ENCODE assay signal across 8 cellular contexts in genomic region chr3:49022751-49023171, GRCh38. TPM values are rescaled to one million over a fixed set of nuclear protein-coding genes. Genes with fewer than 3 reads are reported as not detected.
DNase-seq lines count a peak whose midpoint lies in the region; ATAC-seq, FAIRE-seq and TF ChIP-seq lines count a peak whose summit lies in the region.

No MANE protein-coding gene starts in this region.

- H2BK12ac ChIP-seq in H1 (ENCODE audit: low read depth, low read length): no peak overlapping the region

- H3K4ac ChIP-seq in H1 (replicated peaks; ENCODE audit: insufficient read length, low read depth, low read length): no peak overlapping the region

- no peak overlapping the region for H3K14ac ChIP-seq in H1 (ENCODE audit: insufficient read length)

- TF ChIP-seq EP300 in H1 (IDR thresholded peaks at IDR 0.05; ENCODE audit: borderline replicate concordance in 1 of 2, low read depth in 2 of 2, low read length in 2 of 2): no peak

- peaks cover 4% of the 10 kb centered on the region; the same call in 1 of the 2 replicates for H4K20me1 ChIP-seq in OCI-LY3 (ENCODE audit: insufficient read depth, low read length)
- H4K20me1 ChIP-seq in H1 (replicated peaks in 1 of 2; ENCODE audit: control insufficient read depth in 1 of 2, insufficient read depth in 2 of 2, low read length in 2 of 2): peaks cover 8 to 15% of the 10 kb centered on the region in 2 experiments
- H4K20me1 ChIP-seq in osteoblast (ENCODE audit: insufficient read depth, low read length): peaks cover 15% of the 10 kb centered on the region

- peak overlapping the region; percentile 11; the same call in 1 of the 2 replicates for H2AK5ac ChIP-seq in H1 (ENCODE audit: low read depth, low read length)

- no peak overlapping the region for H4K91ac ChIP-seq in H1 (replicated peaks; ENCODE audit: insufficient read length, low read length)

- H3K27ac ChIP-seq in OCI-LY3 (ENCODE audit: low read length) (peak overlapping the region; percentile 88), H1 (ENCODE audit: low read depth, low read length) (peak overlapping the region; percentile 86), osteoblast (ENCODE audit: low read depth, low read length) (peak overlapping the region; percentile 96)

- no peak for ATAC-seq in GM18505 (IDR thresholded peaks at IDR 0.05; ENCODE audit: unreplicated experiment)
- ATAC-seq in GM18502 (IDR thresholded peaks at IDR 0.05; ENCODE audit: poor library complexity, unreplicated experiment): no peak

- H3K56ac ChIP-seq in H1 (replicated peaks; ENCODE audit: insufficient read length, low read depth, low read length): no peak overlapping the region

- DNase-seq in H1 (ENCODE audit: low read depth in 1 of 2, low spot score in 2 of 2) (no peak), osteoblast (ENCODE audit: insufficient read length, low spot score, missing footprints) (peak; percentile 82), NCI-H187 (lab: John Stamatoyannopoulos, UW) (no peak), NCI-H226 (no peak), NCI-H187 treated with DMSO at 0.1 percent for 48 hours (lab: John Stamatoyannopoulos, UW) (no peak)

- H3K9ac ChIP-seq in OCI-LY3 (ENCODE audit: low read length) (peak overlapping the region; percentile 98), H1 (replicated peaks in 1 of 4; ENCODE audit: extremely low read depth in 1 of 4, low read depth in 3 of 4, low read length in 3 of 4) (peak overlapping the region; percentile 94 to 96 (median 96))

- H3K18ac ChIP-seq in H1 (ENCODE audit: extremely low read depth, low read length): no peak overlapping the region

- H2BK15ac ChIP-seq in H1 (ENCODE audit: low read length): no peak overlapping the region

- peak overlapping the region; percentile 81 for H4K5ac ChIP-seq in H1 (ENCODE audit: insufficient read length, low read depth, low read length)

- H3K79me2 ChIP-seq in OCI-LY3 (ENCODE audit: low read length) (peaks cover 81% of the 10 kb centered on the region), H1 (ENCODE audit: control insufficient read depth in 1 of 2, insufficient read depth in 2 of 2, low read length in 2 of 2) (peaks cover 0 to 19% of the 10 kb centered on the region in 2 experiments; a peak in 1 of 4 replicates), osteoblast (ENCODE audit: insufficient read depth, low read length) (peaks cover 78% of the 10 kb centered on the region)

- H3K4me2 ChIP-seq in OCI-LY3 (ENCODE audit: low read length): peak overlapping the region; percentile 95
- peak overlapping the region; percentile 96 to 98 for H3K4me2 ChIP-seq in H1 (ENCODE audit: insufficient read depth in 1 of 2, low read depth in 2 of 2, low read length in 2 of 2)
- peak overlapping the region; percentile 98 for H3K4me2 ChIP-seq in osteoblast (ENCODE audit: insufficient read depth, low read length)

- H3K4me3 ChIP-seq in OCI-LY3 (ENCODE audit: low read length) (peak overlapping the region; percentile 88), H1 (ENCODE audit: extremely low read depth in 1 of 4, insufficient read depth in 2 of 4, low read depth in 3 of 4, low read length in 4 of 4) (peak overlapping the region; percentile 84 to 97 (median 95)), osteoblast (ENCODE audit: insufficient read depth, low read length) (peak overlapping the region; percentile 96)

- H3K9me3 ChIP-seq in OCI-LY3 (ENCODE audit: insufficient read depth, low read length) (no peaks in the 10 kb centered on the region), H1 (ENCODE audit: insufficient read depth in 2 of 2, low read depth in 1 of 2, low read length in 1 of 2) (no peaks in the 10 kb centered on the region), osteoblast (ENCODE audit: low read depth, low read length) (no peaks in the 10 kb centered on the region)

- 37% methylated on average over 11 of the region's 11 CpGs; no CpG with 5 or more reads in 1 of the 2 experiments for WGBS in H1 (ENCODE audit: extremely low coverage in 1 of 2, insufficient coverage in 1 of 2, insufficient read length in 1 of 2, insufficient replicate concordance in 2 of 2, low coverage in 1 of 2, low lambda C conversion rate in 2 of 2, missing lambda C conversion rate in 1 of 2), 2 experiments

- H3K4me1 ChIP-seq in OCI-LY3 (ENCODE audit: low read length) (peaks cover 22% of the 10 kb centered on the region), H1 (replicated peaks in 1 of 4; ENCODE audit: control insufficient read depth in 3 of 4, insufficient read depth in 4 of 4, low read length in 3 of 4) (peaks cover 0 to 16% (median 9%) of the 10 kb centered on the region in 4 experiments; a peak in 6 of 7 replicates), osteoblast (ENCODE audit: insufficient read depth, low read length) (peaks cover 36% of the 10 kb centered on the region)

- peaks cover 27% of the 10 kb centered on the region for H3K23me2 ChIP-seq in H1 (ENCODE audit: low read depth, low read length)

- TF ChIP-seq RAD21 in H1 (IDR thresholded peaks at IDR 0.05 in 1 of 2, conservative IDR thresholded peaks at IDR 0.05 in 1 of 2; ENCODE audit: low read depth in 2 of 2, low read length in 2 of 2): no peak

- peak overlapping the region; percentile 98; the same call in 1 of the 2 replicates for H4K8ac ChIP-seq in H1 (ENCODE audit: extremely low read depth, insufficient read depth, low read length)

- TF ChIP-seq POLR2A in GM18505 (IDR thresholded peaks at IDR 0.05; ENCODE audit: borderline replicate concordance, extremely low read depth, insufficient read depth, insufficient read length): peak; percentile 33
- TF ChIP-seq POLR2A in H1 (IDR thresholded peaks at IDR 0.05; ENCODE audit: control extremely low read depth in 1 of 2, low read depth in 2 of 2, low read length in 2 of 2): peak in 1 of 2 experiments; percentile 48; a peak in 1 of 3 replicates

- H2AFZ ChIP-seq in OCI-LY3 (ENCODE audit: low read depth, low read length) (no peak overlapping the region), H1 (ENCODE audit: low read length) (no peak overlapping the region), osteoblast (ENCODE audit: low read length) (no peak overlapping the region)

- POLR2A ChIA-PET in H1 (lab: Charles Lee; ENCODE audit: partially characterized antibody): interaction anchor here (1.0 to 33.9 kb wide), 15 partner anchors 10 to 426 kb away, joined by 3 to 1518 read pairs (median 6); partner anchors contain the start of genes DALRD3, KLHDC8B, LAMB2 and P4HTM

- no peak for FAIRE-seq in H1 (lab: Jason Lieb, UNC)

- CTCF ChIA-PET in H1 (lab: Charles Lee; ENCODE audit: partially characterized antibody): interaction anchor here (0.9 to 24.3 kb wide), 14 partner anchors 9 to 135 kb away, joined by 3 to 467 read pairs (median 4); partner anchors contain the start of genes P4HTM, QRICH1, USP19 and WDR6

- peaks cover 5% of the 10 kb centered on the region for H3K79me1 ChIP-seq in H1 (ENCODE audit: low read depth, low read length)

- peak overlapping the region; percentile 94; the same call in 1 of the 2 replicates for H2BK5ac ChIP-seq in H1 (ENCODE audit: low read depth, low read length)

- TF ChIP-seq CTCF in OCI-LY3 (IDR thresholded peaks at IDR 0.05; ENCODE audit: low read depth, low read length) (no peak), H1 (IDR thresholded peaks at IDR 0.05; ENCODE audit: control extremely low read depth in 1 of 3, insufficient read depth in 1 of 3, low read depth in 1 of 3, low read length in 3 of 3) (no peak), osteoblast (IDR thresholded peaks at IDR 0.05; ENCODE audit: extremely low read depth, low read depth, low read length) (no peak)

- H3K36me3 ChIP-seq in OCI-LY3 (replicated peaks; ENCODE audit: low read depth, low read length) (peaks cover 52% of the 10 kb centered on the region), H1 (ENCODE audit: control insufficient read depth in 2 of 4, insufficient read depth in 4 of 4, low read length in 3 of 4) (peaks cover 32 to 48% (median 42%) of the 10 kb centered on the region in 4 experiments), osteoblast (ENCODE audit: insufficient read depth, low read length) (peaks cover 47% of the 10 kb centered on the region)

- no peak overlapping the region for H2BK20ac ChIP-seq in H1 (ENCODE audit: low read length)

- H3K23ac ChIP-seq in H1 (ENCODE audit: insufficient read length): no peak overlapping the region

- H3K27me3 ChIP-seq in OCI-LY3 (ENCODE audit: low read depth, low read length) (no peaks in the 10 kb centered on the region), H1 (replicated peaks in 1 of 4; ENCODE audit: control insufficient read depth in 3 of 4, extremely low read depth in 1 of 4, insufficient read depth in 3 of 4, low read length in 3 of 4) (no peaks in the 10 kb centered on the region; a peak in 1 of 7 replicates), osteoblast (ENCODE audit: insufficient read depth, low read length) (no peaks in the 10 kb centered on the region)

- no peak overlapping the region for H2BK120ac ChIP-seq in H1 (replicated peaks; ENCODE audit: low read depth, low read length)

RNA-seq across cellular contexts. Expression of gene NDUFAF3, which starts 0.8 kb away (rescaled TPM):
- total RNA-seq in H1 (2021; fragmentation: NEBNext Ultra II Directional; extraction: Animal tissue kit (Norgen Biotek cat#: 25700)): 26.2 and 27.8 TPM in 2 replicates
- 45.5 and 52.1 TPM in 2 replicates for polyA plus RNA-seq in H1 (2011; rRNA removed)
- 31.7 TPM for polyA plus RNA-seq in H1 (2011; cell fraction: cytosol; rRNA removed)
- polyA plus RNA-seq in H1 (2011; cell fraction: nucleus; rRNA removed): 38.4 TPM
- polyA plus RNA-seq in H1 (2012, experiment 1 of 2): 10.4 to 48.0 TPM (median 37.5 TPM) in 4 replicates
- polyA plus RNA-seq in H1 (2012, experiment 2 of 2): 25.5 TPM
- polyA plus RNA-seq in H1 (2013, experiment 1 of 2): 38.2 TPM
- polyA plus RNA-seq in H1 (2013, experiment 2 of 2): 40.2 TPM
- polyA minus RNA-seq in H1 (2011; rRNA and poly(A)+ RNA removed): 15.3 and 24.4 TPM in 2 replicates
- 24.3 TPM for polyA minus RNA-seq in H1 (2011; cell fraction: cytosol; rRNA and poly(A)+ RNA removed)
- polyA minus RNA-seq in H1 (2011; cell fraction: nucleus; rRNA and poly(A)+ RNA removed): 52.4 TPM
- total RNA-seq in osteoblast: 43.0 and 43.4 TPM in 2 replicates

RNA-seq across cellular contexts. Expression of gene DALRD3, which starts 4.4 kb away (rescaled TPM):
- total RNA-seq in H1 (2021; fragmentation: NEBNext Ultra II Directional; extraction: Animal tissue kit (Norgen Biotek cat#: 25700)): 30.4 and 31.6 TPM in 2 replicates
- polyA plus RNA-seq in H1 (2011; rRNA removed): 86.5 and 95.3 TPM in 2 replicates
- 73.1 TPM for polyA plus RNA-seq in H1 (2011; cell fraction: cytosol; rRNA removed)
- 140 TPM for polyA plus RNA-seq in H1 (2011; cell fraction: nucleus; rRNA removed)
- polyA plus RNA-seq in H1 (2012, experiment 1 of 2): 34.7 to 40.6 TPM (median 39.8 TPM) in 4 replicates
- 74.3 TPM for polyA plus RNA-seq in H1 (2012, experiment 2 of 2)
- polyA plus RNA-seq in H1 (2013, experiment 1 of 2): 33.5 TPM
- polyA plus RNA-seq in H1 (2013, experiment 2 of 2): 33.7 TPM
- polyA minus RNA-seq in H1 (2011; rRNA and poly(A)+ RNA removed): 87.2 and 103 TPM in 2 replicates
- polyA minus RNA-seq in H1 (2011; cell fraction: cytosol; rRNA and poly(A)+ RNA removed): 32.7 TPM
- polyA minus RNA-seq in H1 (2011; cell fraction: nucleus; rRNA and poly(A)+ RNA removed): 48.1 TPM
- 37.1 and 39.1 TPM in 2 replicates for total RNA-seq in osteoblast

RNA-seq across cellular contexts. Expression of gene IMPDH2, which starts 6.4 kb away (rescaled TPM):
- total RNA-seq in H1 (2021; fragmentation: NEBNext Ultra II Directional; extraction: Animal tissue kit (Norgen Biotek cat#: 25700)): 409 and 419 TPM in 2 replicates
- polyA plus RNA-seq in H1 (2011; rRNA removed): 363 and 374 TPM in 2 replicates
- polyA plus RNA-seq in H1 (2011; cell fraction: cytosol; rRNA removed): 511 TPM
- 1,029 TPM for polyA plus RNA-seq in H1 (2011; cell fraction: nucleus; rRNA removed)
- 385 to 517 TPM (median 516 TPM) in 4 replicates for polyA plus RNA-seq in H1 (2012, experiment 1 of 2)
- polyA plus RNA-seq in H1 (2012, experiment 2 of 2): 474 TPM
- polyA plus RNA-seq in H1 (2013, experiment 1 of 2): 339 TPM
- 323 TPM for polyA plus RNA-seq in H1 (2013, experiment 2 of 2)
- polyA minus RNA-seq in H1 (2011; rRNA and poly(A)+ RNA removed): 836 and 1,078 TPM in 2 replicates
- 367 TPM for polyA minus RNA-seq in H1 (2011; cell fraction: cytosol; rRNA and poly(A)+ RNA removed)
- polyA minus RNA-seq in H1 (2011; cell fraction: nucleus; rRNA and poly(A)+ RNA removed): 252 TPM
- total RNA-seq in osteoblast: 273 and 286 TPM in 2 replicates

RNA-seq across cellular contexts. Expression of gene WDR6, which starts 15.6 kb away (rescaled TPM):
- total RNA-seq in H1 (2021; fragmentation: NEBNext Ultra II Directional; extraction: Animal tissue kit (Norgen Biotek cat#: 25700)): 180 and 187 TPM in 2 replicates
- 257 and 340 TPM in 2 replicates for polyA plus RNA-seq in H1 (2011; rRNA removed)
- polyA plus RNA-seq in H1 (2011; cell fraction: cytosol; rRNA removed): 262 TPM
- polyA plus RNA-seq in H1 (2011; cell fraction: nucleus; rRNA removed): 878 TPM
- 176 to 244 TPM (median 215 TPM) in 4 replicates for polyA plus RNA-seq in H1 (2012, experiment 1 of 2)
- polyA plus RNA-seq in H1 (2012, experiment 2 of 2): 172 TPM
- 84.5 TPM for polyA plus RNA-seq in H1 (2013, experiment 1 of 2)
- 77.8 TPM for polyA plus RNA-seq in H1 (2013, experiment 2 of 2)
- 252 and 296 TPM in 2 replicates for polyA minus RNA-seq in H1 (2011; rRNA and poly(A)+ RNA removed)
- polyA minus RNA-seq in H1 (2011; cell fraction: cytosol; rRNA and poly(A)+ RNA removed): 109 TPM
- polyA minus RNA-seq in H1 (2011; cell fraction: nucleus; rRNA and poly(A)+ RNA removed): 118 TPM
- total RNA-seq in osteoblast: 74.3 and 98.4 TPM in 2 replicates

RNA-seq across cellular contexts. Expression of gene P4HTM, which starts 32.7 kb away (rescaled TPM):
- 18.6 and 19.1 TPM in 2 replicates for total RNA-seq in H1 (2021; fragmentation: NEBNext Ultra II Directional; extraction: Animal tissue kit (Norgen Biotek cat#: 25700))
- polyA plus RNA-seq in H1 (2011; rRNA removed): 25.4 and 31.1 TPM in 2 replicates
- 29.9 TPM for polyA plus RNA-seq in H1 (2011; cell fraction: cytosol; rRNA removed)
- 89.3 TPM for polyA plus RNA-seq in H1 (2011; cell fraction: nucleus; rRNA removed)
- 12.6 to 22.7 TPM (median 21.6 TPM) in 4 replicates for polyA plus RNA-seq in H1 (2012, experiment 1 of 2)
- polyA plus RNA-seq in H1 (2012, experiment 2 of 2): 14.0 TPM
- polyA plus RNA-seq in H1 (2013, experiment 1 of 2): 18.0 TPM
- 14.1 TPM for polyA plus RNA-seq in H1 (2013, experiment 2 of 2)
- 34.6 and 38.0 TPM in 2 replicates for polyA minus RNA-seq in H1 (2011; rRNA and poly(A)+ RNA removed)
- polyA minus RNA-seq in H1 (2011; cell fraction: cytosol; rRNA and poly(A)+ RNA removed): 24.7 TPM
- polyA minus RNA-seq in H1 (2011; cell fraction: nucleus; rRNA and poly(A)+ RNA removed): 72.0 TPM
- total RNA-seq in osteoblast: 31.8 and 32.4 TPM in 2 replicates
